18 cellular contexts compared by ENCODE assay signal in the genomic region with DNA sequence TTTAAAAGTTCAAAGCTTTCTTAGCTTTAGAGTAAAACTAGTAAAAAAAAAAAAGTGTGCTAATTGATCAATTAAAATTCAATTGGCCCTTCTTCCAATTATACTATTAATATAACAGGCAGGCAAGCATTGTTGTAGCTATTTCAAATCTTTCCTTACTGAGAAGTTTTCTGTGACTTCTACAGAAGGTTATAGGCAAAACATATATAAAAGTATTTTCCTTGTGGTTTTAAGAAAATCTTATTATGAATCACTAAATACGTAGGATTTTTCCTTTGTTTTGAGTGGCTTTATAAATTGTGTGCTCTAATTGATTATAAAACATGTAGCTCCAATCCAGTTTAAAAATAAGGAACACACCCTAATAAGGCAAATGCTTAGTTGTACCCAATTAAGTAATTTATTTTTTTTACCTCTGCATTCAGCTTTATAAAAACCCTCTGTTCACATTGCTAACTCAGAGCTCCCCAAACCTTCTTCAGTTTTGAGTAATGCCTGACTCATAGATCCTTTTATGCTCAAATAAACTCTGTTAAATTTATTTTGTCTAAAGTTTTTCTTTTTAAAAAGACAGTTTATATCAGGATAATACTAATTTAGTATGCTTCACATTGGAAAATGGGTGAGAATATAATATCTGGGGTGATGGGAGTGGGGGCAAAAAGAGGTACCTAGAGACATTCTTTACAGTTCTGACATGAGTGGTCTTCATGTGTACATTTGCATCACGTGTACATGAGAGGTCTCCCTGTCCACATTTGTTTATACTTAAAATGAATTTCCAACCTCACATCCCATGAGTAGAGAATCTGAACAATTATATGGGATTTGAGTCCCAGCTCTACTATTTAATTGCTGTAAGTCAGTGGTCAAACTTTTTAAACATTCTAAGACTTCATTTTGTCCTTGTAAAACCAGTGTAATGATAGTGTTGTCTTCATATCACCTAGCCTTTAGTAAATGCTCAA.
DNase-seq lines count a peak whose midpoint lies in the region; ATAC-seq, FAIRE-seq and TF ChIP-seq lines count a peak whose summit lies in the region.
"Had no signal": no experiment of that assay in that cellular context is flagged by ENCODE, and none has a peak within 500 bp of the region (broad histone marks: within the 10 kb centered on the region; RNA-seq: fewer than 3 reads in every experiment).

No MANE protein-coding gene starts in this region.

- POLR2A ChIA-PET in WTC11 (lab: Charles Lee) = no interaction called here

- intact Hi-C loops in gastrocnemius medialis (cut with DNase I; ENCODE audit: low total_unique reads) = no loop called here

- peak; percentile 51 for ATAC-seq in HG02610 (IDR thresholded peaks at IDR 0.05; ENCODE audit: unreplicated experiment)
- no peak for ATAC-seq in stimulated activated naive CD8-positive, alpha-beta T cell treated with anti-CD3 and anti-CD28 coated beads, Interleukin-15, Interleukin-2, amounts not matched to agents 100 U/mL and 50 U/mL, for 24 hours
- ATAC-seq in gastrocnemius medialis = no peak
- no peak for ATAC-seq in WTC11
- no peak for ATAC-seq in GM21786 (IDR thresholded peaks at IDR 0.05; ENCODE audit: unreplicated experiment)
- ATAC-seq: activated CD8-positive, alpha-beta T cell treated with anti-CD3 and anti-CD28 coated beads for 36 hours; body of pancreas; HCT116 had no signal

- H3K27ac Mint-ChIP-seq in astrocyte (ENCODE audit: unreplicated experiment) (no peak overlapping the region), WTC11 (no peak overlapping the region)
- H3K27ac Mint-ChIP-seq: activated CD8-positive, alpha-beta T cell treated with anti-CD3 and anti-CD28 coated beads for 36 hours had no signal

- CTCF ChIA-PET in WTC11 (lab: Charles Lee) = no interaction called here

- no peaks in the 10 kb centered on the region for H4K20me1 ChIP-seq in astrocyte (ENCODE audit: insufficient read depth, low read length)

- FAIRE-seq in astrocyte (lab: Jason Lieb, UNC) = peak; percentile 34

- H3K4me3 Mint-ChIP-seq in astrocyte (ENCODE audit: unreplicated experiment) (no peak overlapping the region), WTC11 (no peak overlapping the region)
- H3K4me3 Mint-ChIP-seq: activated CD8-positive, alpha-beta T cell treated with anti-CD3 and anti-CD28 coated beads for 36 hours had no signal

- H3K9me3 Mint-ChIP-seq in astrocyte (ENCODE audit: unreplicated experiment) (no peaks in the 10 kb centered on the region), WTC11 (no peaks in the 10 kb centered on the region)
- H3K9me3 Mint-ChIP-seq: activated CD8-positive, alpha-beta T cell treated with anti-CD3 and anti-CD28 coated beads for 36 hours had no signal

- H3K4me1 ChIP-seq in astrocyte (ENCODE audit: insufficient read depth, low read length) (peaks cover 19% of the 10 kb centered on the region), gastrocnemius medialis (no peaks in the 10 kb centered on the region)
- H3K4me1 ChIP-seq: body of pancreas, transverse colon had no signal

- TF ChIP-seq CTCF in astrocyte (IDR thresholded peaks at IDR 0.05; ENCODE audit: insufficient read depth, low read depth, low read length) (no peak), gastrocnemius medialis (IDR thresholded peaks at IDR 0.05 in 4 of 5, conservative IDR thresholded peaks at IDR 0.05 in 1 of 5) (no peak), WTC11 (IDR thresholded peaks at IDR 0.05) (no peak)

- peak overlapping the region; percentile 23 for H2AFZ ChIP-seq in astrocyte (ENCODE audit: low read depth, low read length)

- H3K4me3 ChIP-seq in astrocyte (ENCODE audit: insufficient read depth, low read depth, low read length) = no peak overlapping the region
- no peak overlapping the region for H3K4me3 ChIP-seq in gastrocnemius medialis
- H3K4me3 ChIP-seq: body of pancreas, transverse colon had no signal

- H3K4me1 Mint-ChIP-seq in astrocyte (ENCODE audit: low read depth, unreplicated experiment) (no peaks in the 10 kb centered on the region), WTC11 (peaks cover 4% of the 10 kb centered on the region; the same call in 1 of the 2 replicates)

- H3K36me3 ChIP-seq in astrocyte (ENCODE audit: insufficient read depth, low read length) (no peaks in the 10 kb centered on the region), gastrocnemius medialis (no peaks in the 10 kb centered on the region)
- H3K36me3 ChIP-seq: transverse colon had no signal

- in situ Hi-C loops in gastrocnemius medialis (cut with MboI; ENCODE audit: low sequenced_read_pairs in 4 of 4) = no loop called here

- H3K27me3 Mint-ChIP-seq in astrocyte (ENCODE audit: low read depth, unreplicated experiment) (no peaks in the 10 kb centered on the region), WTC11 (ENCODE audit: low read depth) (no peaks in the 10 kb centered on the region)
- H3K27me3 Mint-ChIP-seq: activated CD8-positive, alpha-beta T cell treated with anti-CD3 and anti-CD28 coated beads for 36 hours had no signal

- peak overlapping the region; percentile 40 for H3K4me2 ChIP-seq in astrocyte (ENCODE audit: low read length)

- TF ChIP-seq POLR2A in gastrocnemius medialis (IDR thresholded peaks at IDR 0.05) = no peak

- DNase-seq in AG20443 (ENCODE audit: low spot score) (peak; percentile 11), astrocyte (ENCODE audit: low read depth) (peak; percentile 58), glomerular visceral epithelial cell (ENCODE audit: extremely low spot score) (peak; percentile 2), gastrocnemius medialis (no peak), WTC11 (ENCODE audit: low spot score) (no peak)
- no peak for DNase-seq in stimulated activated naive CD8-positive, alpha-beta T cell treated with anti-CD3 and anti-CD28 coated beads, Interleukin-15, Interleukin-2, amounts not matched to agents 100 U/mL and 50 U/mL, for 24 hours
- DNase-seq: activated CD8-positive, alpha-beta T cell treated with anti-CD3 and anti-CD28 coated beads for 36 hours; activated effector memory CD4-positive, alpha-beta T cell treated with Interleukin-2 at 50 U/mL for 16 hours; body of pancreas; effector memory CD4-positive, alpha-beta T cell; head of caudate nucleus; posterior cingulate gyrus; SHP77; transverse colon had no signal

- H3K9me3 ChIP-seq in astrocyte (ENCODE audit: insufficient read depth, low read depth, low read length) (no peaks in the 10 kb centered on the region), gastrocnemius medialis (no peaks in the 10 kb centered on the region)
- H3K9me3 ChIP-seq: body of pancreas, transverse colon had no signal

- H3K27ac ChIP-seq in astrocyte (ENCODE audit: low read depth, low read length) (peak overlapping the region; percentile 83), gastrocnemius medialis (no peak overlapping the region)
- H3K27ac ChIP-seq: body of pancreas, C4-2B, transverse colon had no signal

- no peaks in the 10 kb centered on the region for H3K79me2 ChIP-seq in astrocyte (ENCODE audit: insufficient read depth, low read length)

- H3K27me3 ChIP-seq in astrocyte (ENCODE audit: insufficient read depth, low read length) (no peaks in the 10 kb centered on the region), gastrocnemius medialis (no peaks in the 10 kb centered on the region)
- H3K27me3 ChIP-seq: body of pancreas, transverse colon had no signal

- H3K36me3 Mint-ChIP-seq in astrocyte (ENCODE audit: low read depth, unreplicated experiment) (no peaks in the 10 kb centered on the region), WTC11 (no peaks in the 10 kb centered on the region)

- peak overlapping the region; percentile 33 for H3K9ac ChIP-seq in astrocyte (ENCODE audit: low read length)

TF ChIP-seq in WTC11, 78 proteins besides CTCF, POLR2A, EP300 and RAD21 (continues in another document):
- no peak for TF ChIP-seq AFF4 (CRISPR knock-in tag; IDR thresholded peaks at IDR 0.05; ENCODE audit: borderline replicate concordance)

Comparison
In these comparisons a context has a peak if more than half of its experiments do, and no peak if none do; other contexts are left out.
1. DNase-seq: peak in AG20443 (single experiment), astrocyte (single experiment) and glomerular visceral epithelial cell (single experiment); none in stimulated activated naive CD8-positive, alpha-beta T cell treated with anti-CD3 and anti-CD28 coated beads, Interleukin-15, Interleukin-2, amounts not matched to agents 100 U/mL and 50 U/mL, for 24 hours (single experiment), gastrocnemius medialis (0 of 2) and WTC11 (single experiment).